16 cellular contexts compared by ENCODE assay signal in the genomic region with DNA sequence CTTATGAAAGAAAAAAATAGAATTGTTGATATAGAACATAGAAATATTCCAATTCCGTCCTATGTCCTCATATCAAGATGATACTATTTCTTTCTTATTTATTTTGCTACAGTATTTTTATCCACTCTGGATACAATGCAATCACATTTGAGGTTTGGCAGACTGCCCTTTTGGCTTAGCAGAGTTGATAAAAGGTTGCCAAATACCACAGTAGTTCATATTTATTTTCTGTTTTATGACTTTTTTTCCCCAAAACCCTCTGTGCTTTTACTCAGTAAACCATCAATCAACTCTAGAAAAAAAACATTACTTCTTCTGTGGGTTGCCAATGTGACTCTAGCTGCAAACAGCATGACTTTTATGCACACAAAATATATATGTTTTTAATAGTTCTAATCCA.
DNase-seq lines count a peak whose midpoint lies in the region; ATAC-seq and TF ChIP-seq lines count a peak whose summit lies in the region.
"Had no signal": no experiment of that assay in that cellular context is flagged by ENCODE, and none has a peak within 500 bp of the region (broad histone marks: within the 10 kb centered on the region; RNA-seq: fewer than 3 reads in every experiment).

No MANE protein-coding gene starts in this region.

- H3K4me3 ChIP-seq in astrocyte of the spinal cord (ENCODE audit: low read depth, low read length) = no peak overlapping the region
- no peak overlapping the region for H3K4me3 ChIP-seq in right cardiac atrium (ENCODE audit: low read length)
- H3K4me3 ChIP-seq: esophagus muscularis mucosa, SK-N-MC had no signal

- peak; percentile 16 to 72 for ATAC-seq in right cardiac atrium
- ATAC-seq: activated naive CD8-positive, alpha-beta T cell treated with anti-CD3 and anti-CD28 coated beads, Interleukin-2, amount 50 U/mL, for 24 hours; activated T-cell treated with anti-CD3 and anti-CD28 coated beads, Interleukin-2, amount 50 U/mL, for 72 hours had no signal

- no peaks in the 10 kb centered on the region for H3K9me3 ChIP-seq in right cardiac atrium (ENCODE audit: control insufficient read depth, low read length)
- H3K9me3 ChIP-seq: esophagus muscularis mucosa had no signal

- intact Hi-C loops in right cardiac atrium (cut with DNase I) = no loop called here

- no peaks in the 10 kb centered on the region for H3K27me3 ChIP-seq in right cardiac atrium (ENCODE audit: control insufficient read depth, insufficient read depth)
- H3K27me3 ChIP-seq: esophagus muscularis mucosa had no signal

- H3K27ac ChIP-seq in right cardiac atrium (ENCODE audit: low read length) = no peak overlapping the region
- H3K27ac ChIP-seq: esophagus muscularis mucosa, SK-N-MC had no signal

- in situ Hi-C loops in astrocyte of the spinal cord (cut with HindIII; ENCODE audit: low sequenced_read_pairs) = no loop called here
- in situ Hi-C loops in GM13977 (cut with MboI; ENCODE audit: low pct_unique_long_range_greater_than_20kb, low sequenced_read_pairs, unreplicated experiment) = no loop called here

- peaks cover 1% of the 10 kb centered on the region for H3K4me1 ChIP-seq in right cardiac atrium (ENCODE audit: control insufficient read depth, insufficient read depth, low read length)

- DNase-seq in EH (ENCODE audit: low read depth) = peak; percentile 7
- peak; percentile 45 for DNase-seq in NCI-H1105 treated with DMSO at 0.1 percent for 48 hours (lab: John Stamatoyannopoulos, UW)
- peak; percentile 60 for DNase-seq in astrocyte of the spinal cord (ENCODE audit: low read depth, low spot score)
- DNase-seq in right cardiac atrium = peak in 2 of 3 donors; percentile 20 to 24
- no peak for DNase-seq in T-helper 9 cell
- no peak for DNase-seq in NCI-H128 (lab: John Stamatoyannopoulos, UW; ENCODE audit: unreplicated experiment)
- DNase-seq in NCI-H2107 treated with DMSO at 0.1 percent for 48 hours (lab: John Stamatoyannopoulos, UW; ENCODE audit: unreplicated experiment) = no peak
- DNase-seq in GM13977 (ENCODE audit: low spot score) = no peak
- DNase-seq: activated CD4-positive, alpha-beta T cell treated with anti-CD3 and anti-CD28 coated beads, Interleukin-2, amount 50 U/mL, for 4 hours; activated naive CD8-positive, alpha-beta T cell treated with anti-CD3 and anti-CD28 coated beads, Interleukin-2, amount 50 U/mL, for 24 hours; activated T-cell treated with anti-CD3 and anti-CD28 coated beads, Interleukin-2, amount 50 U/mL, for 72 hours; mesenchymal stem cell; stimulated activated CD4-positive, alpha-beta T cell treated with anti-CD3 and anti-CD28 coated beads, Interleukin-4, amount 100 ng/mL, for 4 hours; trophoblast cell had no signal

- TF ChIP-seq CTCF in astrocyte of the spinal cord (IDR thresholded peaks at IDR 0.05; ENCODE audit: low read depth, low read length) = no peak
- no peak for TF ChIP-seq CTCF in GM13977 (IDR thresholded peaks at IDR 0.05; ENCODE audit: extremely low read depth, insufficient read depth, missing control alignments)

- 18% methylated on average over 1 of the region's 1 CpG for WGBS in right cardiac atrium

Comparison
In these comparisons a context has a peak if more than half of its experiments do, and no peak if none do; other contexts are left out.
1. DNase-seq: peak in EH (single experiment), NCI-H1105 treated with DMSO at 0.1 percent for 48 hours (single experiment), astrocyte of the spinal cord (single experiment) and right cardiac atrium (2 of 3); none in T-helper 9 cell (single experiment), NCI-H128 (single experiment), NCI-H2107 treated with DMSO at 0.1 percent for 48 hours (single experiment) and GM13977 (single experiment).